ENCODE assay signal across 8 cellular contexts in genomic region chr16:22374311-22375116, GRCh38. TPM values are rescaled to one million over a fixed set of nuclear protein-coding genes. Genes with fewer than 3 reads are reported as not detected.
DNase-seq lines count a peak whose midpoint lies in the region; ATAC-seq and TF ChIP-seq lines count a peak whose summit lies in the region.

TSS of gene CDR2 (minus strand) at chr16:22374619. CDS start at chr16:22374309, 310 bp downstream.

- peak within 1 kb of the TSS; percentile 92 for H3K4me3 Mint-ChIP-seq in activated naive CD4-positive, alpha-beta T cell treated with anti-CD3 and anti-CD28 coated beads for 36 hours

- peaks cover 37% of the 10 kb centered on the region for H3K4me1 Mint-ChIP-seq in activated naive CD4-positive, alpha-beta T cell treated with anti-CD3 and anti-CD28 coated beads for 36 hours (ENCODE audit: low read depth)

- peak; percentile 90 for ATAC-seq in HG02588 (IDR thresholded peaks at IDR 0.05; ENCODE audit: unreplicated experiment)
- ATAC-seq in gastroesophageal sphincter, result peak; percentile 96

- H3K9me3 ChIP-seq in SK-N-MC (ENCODE audit: low read depth, low read length) (no peaks in the 10 kb centered on the region), gastroesophageal sphincter (no peaks in the 10 kb centered on the region), neutrophil (no peaks in the 10 kb centered on the region)

- no peaks in the 10 kb centered on the region for H3K27me3 Mint-ChIP-seq in activated naive CD4-positive, alpha-beta T cell treated with anti-CD3 and anti-CD28 coated beads for 36 hours (ENCODE audit: low read depth)

- H3K4me3 ChIP-seq in GM08714 (ENCODE audit: low read length), result peak within 1 kb of the TSS; percentile 78
- peak within 1 kb of the TSS; percentile 90 for H3K4me3 ChIP-seq in SK-N-MC
- H3K4me3 ChIP-seq in gastroesophageal sphincter, result peak within 1 kb of the TSS; percentile 68 to 97
- peak within 1 kb of the TSS; percentile 73 to 94 for H3K4me3 ChIP-seq in neutrophil (ENCODE audit: low read depth in 1 of 2, low read length in 1 of 2)

- peak within 1 kb of the TSS; percentile 89 for H3K27ac Mint-ChIP-seq in activated naive CD4-positive, alpha-beta T cell treated with anti-CD3 and anti-CD28 coated beads for 36 hours

- peak; percentile 92 to 93 for TF ChIP-seq POLR2A in gastroesophageal sphincter (IDR thresholded peaks at IDR 0.05)

- intact Hi-C loops in activated naive CD4-positive, alpha-beta T cell treated with anti-CD3 and anti-CD28 coated beads for 36 hours (cut with micrococcal nuclease), result loop anchor here (1.0 to 5.0 kb wide), 7 partner anchors 21 to 1072 kb away; partner anchors contain the start of genes POLR3E and UQCRC2

- DNase-seq in NCI-H1048 (lab: John Stamatoyannopoulos, UW) (peak; percentile 61), SK-N-MC (ENCODE audit: low read depth, low spot score) (peak; percentile 72)
- peak; percentile 99 for DNase-seq in activated naive CD4-positive, alpha-beta T cell treated with anti-CD3 and anti-CD28 coated beads for 36 hours

- 0% methylated on average over 5 of the region's 96 CpGs; no CpG with 5 or more reads in 1 of the 2 donors for WGBS in gastroesophageal sphincter (ENCODE audit: low coverage in 1 of 2), 2 donors

- peak within 1 kb of the TSS; percentile 86 for H3K9ac ChIP-seq in SK-N-MC (ENCODE audit: insufficient read length)

- no peak for TF ChIP-seq EP300 in gastroesophageal sphincter (IDR thresholded peaks at IDR 0.05)

- H3K27ac ChIP-seq in SK-N-MC (no peak within 1 kb of the TSS; the same call in 1 of the 2 replicates), gastroesophageal sphincter (peak within 1 kb of the TSS; percentile 75 to 97 (median 96)), neutrophil (peak within 1 kb of the TSS; percentile 53)

- peaks cover 21% of the 10 kb centered on the region for H3K36me3 Mint-ChIP-seq in activated naive CD4-positive, alpha-beta T cell treated with anti-CD3 and anti-CD28 coated beads for 36 hours (ENCODE audit: low read depth)

- H3K9me3 Mint-ChIP-seq in activated naive CD4-positive, alpha-beta T cell treated with anti-CD3 and anti-CD28 coated beads for 36 hours, result no peaks in the 10 kb centered on the region

- CTCF ChIA-PET in activated naive CD4-positive, alpha-beta T cell treated with anti-CD3 and anti-CD28 coated beads for 36 hours (lab: Charles Lee), result interaction anchor here (1.4 to 1.5 kb wide), 2 partner anchors 19 to 56 kb away, joined by 3 to 5 read pairs; no protein-coding TSS in a partner anchor

- H3K4me1 ChIP-seq in gastroesophageal sphincter, result peaks cover 0 to 47% (median 22%) of the 10 kb centered on the region in 3 donors
- H3K4me1 ChIP-seq in neutrophil (ENCODE audit: control insufficient read depth in 1 of 2, insufficient read depth in 1 of 2, low read depth in 1 of 2, low read length in 1 of 2), result peaks cover 58 to 59% of the 10 kb centered on the region in 2 experiments

- no peaks in the 10 kb centered on the region for H3K36me3 ChIP-seq in SK-N-MC (ENCODE audit: insufficient read depth, low read length)
- no peaks in the 10 kb centered on the region for H3K36me3 ChIP-seq in gastroesophageal sphincter
- no peaks in the 10 kb centered on the region for H3K36me3 ChIP-seq in neutrophil

- H3K27me3 ChIP-seq in gastroesophageal sphincter, result no peaks in the 10 kb centered on the region
- H3K27me3 ChIP-seq in neutrophil, result no peaks in the 10 kb centered on the region

- TF ChIP-seq CTCF in gastroesophageal sphincter (IDR thresholded peaks at IDR 0.05), result no peak
- peak; percentile 49 for TF ChIP-seq CTCF in neutrophil (IDR thresholded peaks at IDR 0.05)
- TF ChIP-seq CTCF in subcutaneous adipose tissue (IDR thresholded peaks at IDR 0.05; ENCODE audit: low read depth), result no peak

RNA-seq across cellular contexts. Expression of gene CDR2, which starts in this region (rescaled TPM):
- total RNA-seq in activated naive CD4-positive, alpha-beta T cell treated with anti-CD3 and anti-CD28 coated beads for 36 hours, result 10 to 100 TPM; 42.5 to 42.8 TPM
- total RNA-seq in gastroesophageal sphincter (10 to 100 TPM; 36.1 to 48.3 (median 41.7) TPM), subcutaneous adipose tissue (10 to 100 TPM; 15.0 to 28.2 (median 16.0) TPM)
